In the genomic region with DNA sequence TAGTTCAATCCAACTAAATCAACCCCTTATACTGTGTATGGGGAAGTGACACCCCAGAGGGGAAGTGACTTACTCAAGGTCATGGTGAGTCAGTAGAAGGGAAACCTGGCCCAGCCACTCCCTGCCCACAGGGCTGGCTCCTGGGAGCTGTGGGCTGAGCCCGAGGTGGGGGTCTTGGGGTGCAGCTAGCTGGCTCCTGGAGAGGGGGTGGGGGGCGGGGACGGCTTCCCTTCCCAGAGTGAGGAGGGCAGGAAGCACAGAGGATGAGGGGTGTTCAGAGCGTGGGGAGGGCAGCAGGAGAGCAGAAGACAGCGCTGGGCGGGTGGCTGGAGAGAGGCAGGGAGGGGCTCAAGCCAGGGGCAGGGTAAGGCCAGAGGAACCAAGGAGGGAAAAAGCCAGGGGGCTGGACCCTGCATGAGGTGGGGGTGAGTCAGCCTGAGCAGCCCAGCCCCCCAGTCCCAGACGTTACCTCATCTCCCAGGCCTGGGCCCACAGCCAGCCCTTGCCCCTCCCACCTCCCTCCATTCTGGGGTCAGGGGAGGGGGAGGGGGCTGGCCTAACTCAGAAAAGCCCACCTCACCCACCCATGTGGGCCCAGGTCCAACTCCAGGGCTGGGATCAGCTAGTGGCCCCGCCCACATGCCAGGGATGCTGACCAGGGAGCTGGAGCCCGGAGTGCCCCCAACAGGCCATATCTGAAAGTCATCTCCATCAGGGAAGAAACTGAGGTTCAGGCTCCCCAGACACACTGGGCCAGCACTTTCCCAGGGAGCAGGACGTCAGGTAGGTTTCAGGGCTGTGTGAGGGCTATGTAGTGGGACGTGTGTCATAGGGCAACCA, we compare ENCODE assay signal across 8 cellular contexts. TPM values are rescaled to one million over a fixed set of nuclear protein-coding genes. Genes with fewer than 3 reads are reported as not detected.
DNase-seq lines count a peak whose midpoint lies in the region; ATAC-seq and TF ChIP-seq lines count a peak whose summit lies in the region.

No MANE protein-coding gene starts in this region.

- ATAC-seq in stimulated activated effector memory CD8-positive, alpha-beta T cell treated with anti-CD3 and anti-CD28 coated beads, Interleukin-12 subunit alpha, Interleukin-12 subunit beta, amount 100 ng/mL, for 72 hours: peak; percentile 59
- no peak for ATAC-seq in HG03025 (IDR thresholded peaks at IDR 0.05; ENCODE audit: low FRiP score, unreplicated experiment)

- TF ChIP-seq CTCF in GM12865 (IDR thresholded peaks at IDR 0.05; ENCODE audit: insufficient read depth, low read depth, low read length, missing control alignments) (no peak), ascending aorta (IDR thresholded peaks at IDR 0.05) (peak in 2 of 3 experiments; percentile 22 to 37)

- DNase-seq in GM12865 (ENCODE audit: low read depth): peak; percentile 46
- peak; percentile 82 for DNase-seq in NCI-H226
- peak; percentile 74 to 95 for DNase-seq in ascending aorta (ENCODE audit: low spot score in 2 of 2)
- DNase-seq in iPS-NIHi11 (ENCODE audit: low spot score): peak; percentile 49
- DNase-seq in stimulated activated effector memory CD8-positive, alpha-beta T cell treated with anti-CD3 and anti-CD28 coated beads, Interleukin-12 subunit alpha, Interleukin-12 subunit beta, amount 100 ng/mL, for 72 hours (ENCODE audit: low spot score in 2 of 2): no peak
- DNase-seq in NCI-H2171 treated with DMSO at 0.1 percent for 48 hours (lab: John Stamatoyannopoulos, UW): no peak
- no peak for DNase-seq in effector CD4-positive, alpha-beta T cell

- peak overlapping the region; percentile 69 for H3K27ac Mint-ChIP-seq in stimulated activated effector memory CD8-positive, alpha-beta T cell treated with anti-CD3 and anti-CD28 coated beads, Interleukin-12 subunit alpha, Interleukin-12 subunit beta, amount 100 ng/mL, for 72 hours

- H3K36me3 Mint-ChIP-seq in stimulated activated effector memory CD8-positive, alpha-beta T cell treated with anti-CD3 and anti-CD28 coated beads, Interleukin-12 subunit alpha, Interleukin-12 subunit beta, amount 100 ng/mL, for 72 hours: peaks cover 36% of the 10 kb centered on the region

- H3K4me3 ChIP-seq in GM12865 (ENCODE audit: low read depth, low read length) (no peak overlapping the region), ascending aorta (peak overlapping the region; percentile 31 to 92)

- no peaks in the 10 kb centered on the region for H3K9me3 ChIP-seq in ascending aorta

- intact Hi-C loops in ascending aorta (cut with DNase I): loop anchor here (1.0 to 5.0 kb wide), 3 partner anchors 15 to 182 kb away; partner anchors contain the start of gene MXD3

- no peaks in the 10 kb centered on the region for H3K27me3 ChIP-seq in ascending aorta

- peak overlapping the region; percentile 78 for H3K4me3 Mint-ChIP-seq in stimulated activated effector memory CD8-positive, alpha-beta T cell treated with anti-CD3 and anti-CD28 coated beads, Interleukin-12 subunit alpha, Interleukin-12 subunit beta, amount 100 ng/mL, for 72 hours

- peaks cover 39 to 50% of the 10 kb centered on the region in 2 donors for H3K36me3 ChIP-seq in ascending aorta

- H3K27ac ChIP-seq in ascending aorta: peak overlapping the region; percentile 96 to 99

- peaks cover 59% of the 10 kb centered on the region for H3K4me1 Mint-ChIP-seq in stimulated activated effector memory CD8-positive, alpha-beta T cell treated with anti-CD3 and anti-CD28 coated beads, Interleukin-12 subunit alpha, Interleukin-12 subunit beta, amount 100 ng/mL, for 72 hours

- peaks cover 39 to 64% of the 10 kb centered on the region in 2 donors for H3K4me1 ChIP-seq in ascending aorta

- no peaks in the 10 kb centered on the region for H3K9me3 Mint-ChIP-seq in stimulated activated effector memory CD8-positive, alpha-beta T cell treated with anti-CD3 and anti-CD28 coated beads, Interleukin-12 subunit alpha, Interleukin-12 subunit beta, amount 100 ng/mL, for 72 hours

RNA-seq across cellular contexts. Expression of gene PDLIM7, which starts 2.8 kb away (rescaled TPM):
- total RNA-seq in ascending aorta: 1,082 TPM

RNA-seq across cellular contexts. Expression of gene DOK3, which starts 15.1 kb away (rescaled TPM):
- total RNA-seq in ascending aorta: 0.32 TPM

RNA-seq across cellular contexts. Expression of gene DBN1, which starts 21.1 kb away (rescaled TPM):
- total RNA-seq in ascending aorta: 151 TPM

RNA-seq across cellular contexts. Expression of gene DDX41, which starts 22.2 kb away (rescaled TPM):
- total RNA-seq in ascending aorta: 117 TPM

RNA-seq across cellular contexts. Expression of gene PRR7, which starts 48.0 kb away (rescaled TPM):
- 18.1 TPM for total RNA-seq in ascending aorta

Comparison
In these comparisons a context has a peak if more than half of its experiments do, and no peak if none do; other contexts are left out.
1. DNase-seq: peak in GM12865 (single experiment), NCI-H226 (single experiment), ascending aorta (2 of 2) and iPS-NIHi11 (single experiment); none in stimulated activated effector memory CD8-positive, alpha-beta T cell treated with anti-CD3 and anti-CD28 coated beads, Interleukin-12 subunit alpha, Interleukin-12 subunit beta, amount 100 ng/mL, for 72 hours (0 of 2), NCI-H2171 treated with DMSO at 0.1 percent for 48 hours (single experiment) and effector CD4-positive, alpha-beta T cell (single experiment).